In genomic region chr1:26335774-26336476, GRCh38 we compare ENCODE assay signal across 8 cellular contexts. TPM values are rescaled to one million over a fixed set of nuclear protein-coding genes. Genes with fewer than 3 reads are reported as not detected.
A peak's percentile ranks its signal among the peaks of the same experiment; 100 is the strongest.
DNase-seq lines count a peak whose midpoint lies in the region; ATAC-seq and TF ChIP-seq lines count a peak whose summit lies in the region.

No MANE protein-coding gene starts in this region.

- H3K27ac Mint-ChIP-seq in MCF 10A (ENCODE audit: low read depth, unreplicated experiment) (no peak overlapping the region), mesothelial cell of epicardium (peak overlapping the region; percentile 53)

- ATAC-seq in HG02588 (IDR thresholded peaks at IDR 0.05; ENCODE audit: unreplicated experiment) = no peak
- ATAC-seq in GM18519 (IDR thresholded peaks at IDR 0.05; ENCODE audit: low FRiP score, unreplicated experiment) = no peak

- CTCF ChIA-PET in MCF 10A (lab: Yijun Ruan, JAX) = interaction anchor here (0.6 to 1.6 kb wide), 3 partner anchors 14 to 56 kb away, joined by 3 to 5 read pairs (median 3); partner anchors contain the start of gene SH3BGRL3

- DNase-seq in MCF 10A (ENCODE audit: unreplicated experiment) (no peak), mesothelial cell of epicardium (ENCODE audit: low spot score in 2 of 2, unreplicated experiment in 2 of 2) (no peak), A172 (ENCODE audit: low spot score) (no peak), HuH-7 (ENCODE audit: low spot score) (no peak)

- POLR2A ChIA-PET in MCF 10A (lab: Yijun Ruan, JAX) = interaction anchor here (0.5 to 1.9 kb wide), 9 partner anchors 10 to 1909 kb away, joined by 3 to 6 read pairs (median 3); partner anchors contain the start of gene DHDDS

- no peak for TF ChIP-seq CTCF in C4-2B (conservative IDR thresholded peaks at IDR 0.05)
- no peak for TF ChIP-seq CTCF in MCF 10A (IDR thresholded peaks at IDR 0.05; ENCODE audit: unreplicated experiment)
- TF ChIP-seq CTCF in mesothelial cell of epicardium (IDR thresholded peaks at IDR 0.05; ENCODE audit: unreplicated experiment) = no peak

- H3K36me3 Mint-ChIP-seq in MCF 10A (ENCODE audit: insufficient read depth, unreplicated experiment) = no peaks in the 10 kb centered on the region
- no peaks in the 10 kb centered on the region for H3K36me3 Mint-ChIP-seq in mesothelial cell of epicardium

- no peak for TF ChIP-seq EP300 in Ishikawa (IDR thresholded peaks at IDR 0.05; ENCODE audit: borderline replicate concordance)

- no peak for TF ChIP-seq RAD21 in Ishikawa (IDR thresholded peaks at IDR 0.05; ENCODE audit: low read depth)

- no peaks in the 10 kb centered on the region for H3K27me3 Mint-ChIP-seq in MCF 10A (ENCODE audit: insufficient read depth, unreplicated experiment)
- H3K27me3 Mint-ChIP-seq in mesothelial cell of epicardium (ENCODE audit: low read depth) = peaks cover 17% of the 10 kb centered on the region

- intact Hi-C loops in MCF 10A (cut with micrococcal nuclease) = loop anchor here (1.0 kb wide), 1 partner anchor 42 kb away; no protein-coding TSS in a partner anchor

- H3K27ac ChIP-seq in C4-2B = peak overlapping the region; percentile 89

- H3K4me3 Mint-ChIP-seq in MCF 10A (ENCODE audit: unreplicated experiment) (peak overlapping the region; percentile 81), mesothelial cell of epicardium (peak overlapping the region; percentile 90)

- H3K9me3 Mint-ChIP-seq in MCF 10A (ENCODE audit: unreplicated experiment) = no peaks in the 10 kb centered on the region
- no peaks in the 10 kb centered on the region for H3K9me3 Mint-ChIP-seq in mesothelial cell of epicardium

- TSS peak; percentile 77 for BruUV-seq in MCF 10A (replicated peaks; lab: Mats Ljungman, UMichigan)

- H3K4me1 Mint-ChIP-seq in MCF 10A (ENCODE audit: insufficient read depth, unreplicated experiment) (peaks cover 14% of the 10 kb centered on the region), mesothelial cell of epicardium (peaks cover 6% of the 10 kb centered on the region)

TF ChIP-seq in Ishikawa, 13 proteins besides CTCF, POLR2A, EP300 and RAD21:
- TF ChIP-seq CEBPB (IDR thresholded peaks at IDR 0.05) (peak; percentile 74; the same call in 1 of the 2 replicates), CREB1 (IDR thresholded peaks at IDR 0.05; ENCODE audit: low read depth) (no peak)
TF ChIP-seq in Ishikawa: peak in this region for 1.

RNA-seq across cellular contexts. Expression of gene CRYBG2, which starts 18.0 kb away (rescaled TPM):
- 8.6 and 14.2 TPM in 2 replicates for total RNA-seq in MCF 10A (2022)
- total RNA-seq in mesothelial cell of epicardium = 9.4 to 10.9 TPM (median 10.3 TPM) in 3 replicates
- total RNA-seq in A172 (2014; rRNA removed; shearing (Covaris generic)) = 0.02 and 0.17 TPM in 2 replicates

RNA-seq across cellular contexts. Expression of gene CD52, which starts 18.2 kb away (rescaled TPM):
- total RNA-seq in MCF 10A (2022) (not detected in 2 replicates), mesothelial cell of epicardium (1.1 to 1.9 TPM (median 1.6 TPM) in 3 replicates)
- total RNA-seq in A172 (2014; rRNA removed; shearing (Covaris generic)) = not detected in 2 replicates

RNA-seq across cellular contexts. Expression of gene UBXN11, which starts 29.5 kb away (rescaled TPM):
- total RNA-seq in MCF 10A (2022) (17.7 and 20.3 TPM in 2 replicates), mesothelial cell of epicardium (28.3 to 29.6 TPM (median 29.6 TPM) in 3 replicates)
- total RNA-seq in A172 (2014; rRNA removed; shearing (Covaris generic)) = 2.9 and 7.6 TPM in 2 replicates

RNA-seq across cellular contexts. Expression of gene ZNF683, which starts 36.6 kb away (rescaled TPM):
- total RNA-seq in MCF 10A (2022) = not detected in 2 replicates
- not detected in 3 replicates for total RNA-seq in mesothelial cell of epicardium
- total RNA-seq in A172 (2014; rRNA removed; shearing (Covaris generic)) = not detected in 2 replicates

RNA-seq across cellular contexts. Expression of gene SH3BGRL3, which starts 56.0 kb away (rescaled TPM):
- total RNA-seq in MCF 10A (2022) (133 and 170 TPM in 2 replicates), mesothelial cell of epicardium (35.6 to 37.4 TPM (median 36.3 TPM) in 3 replicates)
- 71.8 and 77.5 TPM in 2 replicates for total RNA-seq in A172 (2014; rRNA removed; shearing (Covaris generic))
